ENCODE assay signal across 9 cellular contexts in the genomic region with DNA sequence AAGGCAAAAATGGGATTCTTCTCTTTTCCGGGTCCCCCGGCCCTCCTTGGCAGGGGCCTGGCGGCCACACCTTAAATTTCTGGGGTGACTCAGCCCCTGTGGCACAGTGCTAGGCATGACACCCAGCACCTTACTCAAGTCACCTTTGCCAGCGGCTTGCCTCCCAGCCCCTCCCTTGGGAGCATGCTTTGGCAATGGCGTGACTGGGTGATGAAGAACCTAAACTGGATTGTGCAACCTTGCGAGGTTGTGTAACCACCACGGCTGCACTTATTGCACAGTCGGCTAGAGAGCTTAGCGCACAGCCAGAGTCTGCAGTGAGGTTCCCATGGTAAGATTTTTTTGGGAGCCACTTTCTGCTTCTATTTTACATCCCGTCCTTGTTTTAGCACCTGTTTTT. TPM values are rescaled to one million over a fixed set of nuclear protein-coding genes. Genes with fewer than 3 reads are reported as not detected.
DNase-seq lines count a peak whose midpoint lies in the region; TF ChIP-seq lines count a peak whose summit lies in the region.
"Had no signal": no experiment of that assay in that cellular context is flagged by ENCODE, and none has a peak within 500 bp of the region (broad histone marks: within the 10 kb centered on the region; RNA-seq: fewer than 3 reads in every experiment).

No MANE protein-coding gene starts in this region.

- POLR2A ChIA-PET in A673 (lab: Charles Lee; ENCODE audit: low non-redundant PET) = interaction anchor here (0.6 kb wide), 1 partner anchor 11 kb away, joined by 14 read pairs; no protein-coding TSS in a partner anchor
- POLR2A ChIA-PET in CD4-positive, alpha-beta memory T cell (lab: Charles Lee; ENCODE audit: partially characterized antibody) = no interaction called here

- DNase-seq in A673 (ENCODE audit: low spot score) (peak; percentile 72), NB4 (ENCODE audit: low read depth) (peak; percentile 93), choroid plexus epithelial cell (ENCODE audit: low read depth) (peak; percentile 91), mucosa of gallbladder (ENCODE audit: low spot score) (peak; percentile 22), DMS114 treated with DMSO at 0.1 percent for 48 hours (lab: John Stamatoyannopoulos, UW; ENCODE audit: unreplicated experiment) (no peak), superior temporal gyrus (ENCODE audit: extremely low spot score) (no peak), NCI-H1105 treated with DMSO at 0.1 percent for 48 hours (lab: John Stamatoyannopoulos, UW) (no peak)
- no peak for DNase-seq in CD4-positive, alpha-beta memory T cell
- DNase-seq: BE2C had no signal

- no peaks in the 10 kb centered on the region for H3K27me3 ChIP-seq in A673 (replicated peaks; ENCODE audit: insufficient read depth, low read depth, low read length, poor library complexity)
- no peaks in the 10 kb centered on the region for H3K27me3 ChIP-seq in CD4-positive, alpha-beta memory T cell (ENCODE audit: insufficient read depth, low read length)
- H3K27me3 ChIP-seq: BE2C had no signal

- no TSS peak for BruUV-seq in A673 (replicated peaks; lab: Mats Ljungman, UMichigan)

- peaks cover 11% of the 10 kb centered on the region for H3K4me1 ChIP-seq in A673 (ENCODE audit: insufficient read depth, low read length, poor library complexity, severe bottlenecking)
- no peaks in the 10 kb centered on the region for H3K4me1 ChIP-seq in CD4-positive, alpha-beta memory T cell (ENCODE audit: insufficient read depth, low read length)
- H3K4me1 ChIP-seq: BE2C had no signal

- intact Hi-C loops in A673 (cut with micrococcal nuclease; ENCODE audit: unreplicated experiment) = no loop called here
- intact Hi-C loops in CD4-positive, alpha-beta memory T cell (cut with micrococcal nuclease) = no loop called here

- CTCF ChIA-PET in A673 (lab: Charles Lee) = interaction anchor here (0.5 to 1.5 kb wide), 3 partner anchors 106 to 312 kb away, joined by 3 to 13 read pairs (median 3); no protein-coding TSS in a partner anchor
- CTCF ChIA-PET in CD4-positive, alpha-beta memory T cell (lab: Charles Lee; ENCODE audit: partially characterized antibody) = no interaction called here

- peak overlapping the region; percentile 4 for H3K4me3 ChIP-seq in A673 (ENCODE audit: low read depth, low read length, poor library complexity, severe bottlenecking)
- H3K4me3 ChIP-seq in NB4 (ENCODE audit: low read depth, low read length) = no peak overlapping the region
- no peak overlapping the region for H3K4me3 ChIP-seq in choroid plexus epithelial cell (ENCODE audit: low read depth, low read length)
- no peak overlapping the region for H3K4me3 ChIP-seq in CD4-positive, alpha-beta memory T cell (ENCODE audit: low read length in 2 of 2)

- H3K27me3 Mint-ChIP-seq in CD4-positive, alpha-beta memory T cell = peaks cover 8 to 18% of the 10 kb centered on the region in 2 donors

- no peak for TF ChIP-seq POLR2A in NB4 (IDR thresholded peaks at IDR 0.05; ENCODE audit: extremely low read depth, insufficient read length)

- H3K36me3 Mint-ChIP-seq in CD4-positive, alpha-beta memory T cell = no peaks in the 10 kb centered on the region

- H3K4me3 Mint-ChIP-seq in CD4-positive, alpha-beta memory T cell = no peak overlapping the region

- TF ChIP-seq CTCF in A673 (conservative IDR thresholded peaks at IDR 0.05; ENCODE audit: low read depth, low read length) (no peak), NB4 (IDR thresholded peaks at IDR 0.05; ENCODE audit: low read depth, low read length) (no peak), choroid plexus epithelial cell (conservative IDR thresholded peaks at IDR 0.05; ENCODE audit: low read depth, low read length) (no peak)

- no peaks in the 10 kb centered on the region for H3K4me1 Mint-ChIP-seq in CD4-positive, alpha-beta memory T cell

- no peak overlapping the region for H3K27ac ChIP-seq in A673 (ENCODE audit: low read depth, low read length, poor library complexity, severe bottlenecking)
- no peak overlapping the region for H3K27ac ChIP-seq in CD4-positive, alpha-beta memory T cell (ENCODE audit: low read depth, low read length)

- no peak overlapping the region for H3K27ac Mint-ChIP-seq in CD4-positive, alpha-beta memory T cell

- no peaks in the 10 kb centered on the region for H3K9me3 Mint-ChIP-seq in CD4-positive, alpha-beta memory T cell

- H3K9me3 ChIP-seq in A673 (ENCODE audit: low read depth, low read length, poor library complexity, severe bottlenecking) = no peaks in the 10 kb centered on the region
- no peaks in the 10 kb centered on the region for H3K9me3 ChIP-seq in CD4-positive, alpha-beta memory T cell (ENCODE audit: control insufficient read depth in 1 of 2, low read length in 2 of 2)
- H3K9me3 ChIP-seq: BE2C had no signal

- no peaks in the 10 kb centered on the region for H3K36me3 ChIP-seq in A673 (ENCODE audit: insufficient read depth, low read length, poor library complexity, severe bottlenecking)
- H3K36me3 ChIP-seq in CD4-positive, alpha-beta memory T cell (ENCODE audit: insufficient read depth, low read length) = no peaks in the 10 kb centered on the region
- H3K36me3 ChIP-seq: BE2C had no signal

RNA-seq across cellular contexts. Expression of a gene that starts 16.1 kb away (rescaled TPM):
- total RNA-seq in A673 (2021) (13.1 and 18.0 TPM in 2 replicates), mucosa of gallbladder (5.0 TPM)
- not detected for total RNA-seq in CD4-positive, alpha-beta memory T cell
- polyA plus RNA-seq in CD4-positive, alpha-beta memory T cell = not detected

Comparison
In these comparisons a context has a peak if more than half of its experiments do, and no peak if none do; other contexts are left out.
1. DNase-seq: peak in A673 (single experiment), NB4 (single experiment), choroid plexus epithelial cell (single experiment) and mucosa of gallbladder (single experiment); none in CD4-positive, alpha-beta memory T cell (0 of 5), DMS114 treated with DMSO at 0.1 percent for 48 hours (single experiment), superior temporal gyrus (single experiment) and NCI-H1105 treated with DMSO at 0.1 percent for 48 hours (single experiment).